Comparison of ENCODE assay signal across 1 cellular context in the genomic region with DNA sequence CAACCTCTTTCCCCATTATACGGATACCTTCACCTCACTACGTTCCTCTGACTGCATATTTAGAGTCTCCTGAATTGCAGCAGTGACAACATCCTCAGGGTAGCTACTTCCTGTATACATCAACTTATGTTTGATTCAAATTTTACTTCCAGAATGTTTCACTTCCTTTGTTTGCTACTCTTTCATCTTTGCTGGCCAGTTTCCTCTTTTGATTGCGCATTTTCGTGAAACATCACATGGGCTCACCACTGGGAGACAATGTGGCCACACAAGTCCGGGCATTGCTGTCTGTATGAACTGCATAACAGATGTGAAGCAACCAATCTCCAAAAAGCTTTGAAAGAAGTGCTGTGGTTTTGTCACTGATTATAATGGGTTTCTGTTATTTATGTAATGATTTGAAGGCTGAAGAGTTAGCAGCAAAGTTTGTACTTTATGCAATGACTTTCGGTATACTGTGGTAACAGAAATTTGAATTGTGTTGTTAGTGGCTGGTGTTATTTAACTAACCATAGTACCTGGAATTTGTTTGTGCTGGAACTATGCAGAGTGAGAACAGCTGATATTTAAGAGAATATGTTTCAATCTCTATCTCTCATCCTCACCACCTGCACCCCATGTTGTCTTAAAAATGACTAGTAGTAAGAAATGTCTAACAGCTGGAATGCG.
TF ChIP-seq lines count a peak whose summit lies in the region.

No MANE protein-coding gene starts in this region.

TF ChIP-seq in WTC11, 78 proteins besides CTCF, POLR2A, EP300 and RAD21 (continued from another document):
- TF ChIP-seq STAT6 (CRISPR knock-in tag; conservative IDR thresholded peaks at IDR 0.05; ENCODE audit: low read depth): no peak
- TF ChIP-seq TEAD1 (CRISPR knock-in tag; IDR thresholded peaks at IDR 0.05): no peak
- no peak for TF ChIP-seq SMAD3 (CRISPR knock-in tag; IDR thresholded peaks at IDR 0.05; ENCODE audit: borderline replicate concordance)
- TF ChIP-seq NFE2L1 (CRISPR knock-in tag; IDR thresholded peaks at IDR 0.05): no peak
- TF ChIP-seq, protein P1, sequence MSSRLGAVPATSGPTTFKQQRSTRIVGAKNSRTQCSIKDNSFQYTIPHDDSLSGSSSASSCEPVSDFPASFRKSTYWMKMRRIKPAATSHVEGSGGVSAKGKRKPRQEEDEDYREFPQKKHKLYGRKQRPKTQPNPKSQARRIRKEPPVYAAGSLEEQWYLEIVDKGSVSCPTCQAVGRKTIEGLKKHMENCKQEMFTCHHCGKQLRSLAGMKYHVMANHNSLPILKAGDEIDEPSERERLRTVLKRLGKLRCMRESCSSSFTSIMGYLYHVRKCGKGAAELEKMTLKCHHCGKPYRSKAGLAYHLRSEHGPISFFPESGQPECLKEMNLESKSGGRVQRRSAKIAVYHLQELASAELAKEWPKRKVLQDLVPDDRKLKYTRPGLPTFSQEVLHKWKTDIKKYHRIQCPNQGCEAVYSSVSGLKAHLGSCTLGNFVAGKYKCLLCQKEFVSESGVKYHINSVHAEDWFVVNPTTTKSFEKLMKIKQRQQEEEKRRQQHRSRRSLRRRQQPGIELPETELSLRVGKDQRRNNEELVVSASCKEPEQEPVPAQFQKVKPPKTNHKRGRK (CRISPR knock-in tag; IDR thresholded peaks at IDR 0.05; ENCODE audit: borderline replicate concordance): no peak
